1 cellular context compared by ENCODE assay signal in the genomic region with DNA sequence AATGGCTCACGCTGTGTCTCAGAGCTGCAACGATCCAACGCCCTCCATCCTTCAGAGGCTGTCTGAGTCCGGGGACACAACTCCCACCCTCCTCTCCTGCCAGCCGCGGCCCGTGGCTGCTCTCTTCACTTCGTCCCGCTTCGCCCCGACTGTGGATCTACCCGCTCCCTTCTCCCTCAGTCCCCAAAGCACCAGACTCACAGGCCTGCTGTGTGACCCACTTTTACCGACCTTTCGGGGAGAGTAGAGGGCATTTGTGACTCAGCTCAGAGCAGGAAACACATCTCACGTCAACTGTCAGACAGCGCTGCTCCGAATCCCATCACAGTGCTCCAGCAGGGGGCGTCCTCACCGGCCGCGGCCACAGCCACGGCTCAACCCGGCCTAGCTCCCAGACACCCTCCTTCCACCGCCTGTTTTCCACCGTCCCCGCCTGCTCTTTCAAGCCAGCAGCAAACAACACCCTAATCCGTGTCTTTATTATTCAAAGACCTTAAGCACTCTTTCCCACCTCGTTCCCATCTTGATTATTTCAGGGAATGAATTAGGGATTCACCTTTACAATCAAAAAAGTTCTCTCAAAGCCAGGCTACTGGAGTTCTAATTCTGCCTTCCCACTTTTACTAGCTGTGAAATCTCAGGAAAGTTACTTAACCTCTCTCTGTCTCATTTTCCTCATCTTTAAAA.
A peak's percentile ranks its signal among the peaks of the same experiment; 100 is the strongest.
TF ChIP-seq lines count a peak whose summit lies in the region.

No MANE protein-coding gene starts in this region.

TF ChIP-seq in liver, 16 proteins besides CTCF, POLR2A, EP300 and RAD21 (continued from another document):
- TF ChIP-seq, protein P1, sequence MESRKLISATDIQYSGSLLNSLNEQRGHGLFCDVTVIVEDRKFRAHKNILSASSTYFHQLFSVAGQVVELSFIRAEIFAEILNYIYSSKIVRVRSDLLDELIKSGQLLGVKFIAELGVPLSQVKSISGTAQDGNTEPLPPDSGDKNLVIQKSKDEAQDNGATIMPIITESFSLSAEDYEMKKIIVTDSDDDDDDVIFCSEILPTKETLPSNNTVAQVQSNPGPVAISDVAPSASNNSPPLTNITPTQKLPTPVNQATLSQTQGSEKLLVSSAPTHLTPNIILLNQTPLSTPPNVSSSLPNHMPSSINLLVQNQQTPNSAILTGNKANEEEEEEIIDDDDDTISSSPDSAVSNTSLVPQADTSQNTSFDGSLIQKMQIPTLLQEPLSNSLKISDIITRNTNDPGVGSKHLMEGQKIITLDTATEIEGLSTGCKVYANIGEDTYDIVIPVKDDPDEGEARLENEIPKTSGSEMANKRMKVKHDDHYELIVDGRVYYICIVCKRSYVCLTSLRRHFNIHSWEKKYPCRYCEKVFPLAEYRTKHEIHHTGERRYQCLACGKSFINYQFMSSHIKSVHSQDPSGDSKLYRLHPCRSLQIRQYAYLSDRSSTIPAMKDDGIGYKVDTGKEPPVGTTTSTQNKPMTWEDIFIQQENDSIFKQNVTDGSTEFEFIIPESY (IDR thresholded peaks at IDR 0.05) = no peak
- TF ChIP-seq YY1 (IDR thresholded peaks at IDR 0.05) (no peak), SP1 (IDR thresholded peaks at IDR 0.05) (peak; percentile 10), TAF1 (conservative IDR thresholded peaks at IDR 0.05) (no peak), FOXA2 (IDR thresholded peaks at IDR 0.05) (no peak), FOXA1 (IDR thresholded peaks at IDR 0.05) (no peak), GABPA (IDR thresholded peaks at IDR 0.05 in 1 of 2, conservative IDR thresholded peaks at IDR 0.05 in 1 of 2) (no peak)
- TF ChIP-seq, protein P2, sequence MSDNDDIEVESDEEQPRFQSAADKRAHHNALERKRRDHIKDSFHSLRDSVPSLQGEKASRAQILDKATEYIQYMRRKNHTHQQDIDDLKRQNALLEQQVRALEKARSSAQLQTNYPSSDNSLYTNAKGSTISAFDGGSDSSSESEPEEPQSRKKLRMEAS (IDR thresholded peaks at IDR 0.05) = no peak
- TF ChIP-seq, protein P3, sequence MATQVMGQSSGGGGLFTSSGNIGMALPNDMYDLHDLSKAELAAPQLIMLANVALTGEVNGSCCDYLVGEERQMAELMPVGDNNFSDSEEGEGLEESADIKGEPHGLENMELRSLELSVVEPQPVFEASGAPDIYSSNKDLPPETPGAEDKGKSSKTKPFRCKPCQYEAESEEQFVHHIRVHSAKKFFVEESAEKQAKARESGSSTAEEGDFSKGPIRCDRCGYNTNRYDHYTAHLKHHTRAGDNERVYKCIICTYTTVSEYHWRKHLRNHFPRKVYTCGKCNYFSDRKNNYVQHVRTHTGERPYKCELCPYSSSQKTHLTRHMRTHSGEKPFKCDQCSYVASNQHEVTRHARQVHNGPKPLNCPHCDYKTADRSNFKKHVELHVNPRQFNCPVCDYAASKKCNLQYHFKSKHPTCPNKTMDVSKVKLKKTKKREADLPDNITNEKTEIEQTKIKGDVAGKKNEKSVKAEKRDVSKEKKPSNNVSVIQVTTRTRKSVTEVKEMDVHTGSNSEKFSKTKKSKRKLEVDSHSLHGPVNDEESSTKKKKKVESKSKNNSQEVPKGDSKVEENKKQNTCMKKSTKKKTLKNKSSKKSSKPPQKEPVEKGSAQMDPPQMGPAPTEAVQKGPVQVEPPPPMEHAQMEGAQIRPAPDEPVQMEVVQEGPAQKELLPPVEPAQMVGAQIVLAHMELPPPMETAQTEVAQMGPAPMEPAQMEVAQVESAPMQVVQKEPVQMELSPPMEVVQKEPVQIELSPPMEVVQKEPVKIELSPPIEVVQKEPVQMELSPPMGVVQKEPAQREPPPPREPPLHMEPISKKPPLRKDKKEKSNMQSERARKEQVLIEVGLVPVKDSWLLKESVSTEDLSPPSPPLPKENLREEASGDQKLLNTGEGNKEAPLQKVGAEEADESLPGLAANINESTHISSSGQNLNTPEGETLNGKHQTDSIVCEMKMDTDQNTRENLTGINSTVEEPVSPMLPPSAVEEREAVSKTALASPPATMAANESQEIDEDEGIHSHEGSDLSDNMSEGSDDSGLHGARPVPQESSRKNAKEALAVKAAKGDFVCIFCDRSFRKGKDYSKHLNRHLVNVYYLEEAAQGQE (IDR thresholded peaks at IDR 0.05) = no peak
